Comparison of ENCODE assay signal across 1 cellular context in genomic region chr5:122846051-122846567, GRCh38.
TF ChIP-seq lines count a peak whose summit lies in the region.

No MANE protein-coding gene starts in this region.

TF ChIP-seq in HepG2, 621 proteins besides CTCF, POLR2A, EP300 and RAD21 (continued from another document and continues in another):
- TF ChIP-seq ZBTB43 (CRISPR knock-in tag; conservative IDR thresholded peaks at IDR 0.05) (0 out of 2 replicates have a peak, but pooled peaks have one; percentile 50), FOXK1 (CRISPR knock-in tag; IDR thresholded peaks at IDR 0.05; ENCODE audit: borderline replicate concordance, low read depth) (no peak), ZNF33B (CRISPR knock-in tag; IDR thresholded peaks at IDR 0.05) (no peak), USF2 (IDR thresholded peaks at IDR 0.05; ENCODE audit: low read depth, low read length) (no peak), USF2 (CRISPR knock-in tag; IDR thresholded peaks at IDR 0.05; ENCODE audit: borderline replicate concordance) (no peak), MATR3 (CRISPR knock-in tag; IDR thresholded peaks at IDR 0.05) (no peak), CEBPG (CRISPR knock-in tag; IDR thresholded peaks at IDR 0.05) (peak; percentile 51; the same call in 1 of the 2 replicates), ZNF580 (CRISPR knock-in tag; IDR thresholded peaks at IDR 0.05; ENCODE audit: borderline replicate concordance, low read depth) (no peak), AHR (CRISPR knock-in tag; IDR thresholded peaks at IDR 0.05) (no peak), REL (CRISPR knock-in tag; conservative IDR thresholded peaks at IDR 0.05) (no peak), ZSCAN22 (CRISPR knock-in tag; IDR thresholded peaks at IDR 0.05) (no peak), ZBTB14 (CRISPR knock-in tag; IDR thresholded peaks at IDR 0.05) (no peak; the same call in 1 of the 2 replicates), ZNF432 (CRISPR knock-in tag; IDR thresholded peaks at IDR 0.05; ENCODE audit: borderline replicate concordance) (no peak), SMARCE1 (IDR thresholded peaks at IDR 0.05; ENCODE audit: borderline replicate concordance) (no peak), GZF1 (CRISPR knock-in tag; IDR thresholded peaks at IDR 0.05) (no peak), ZNF589 (CRISPR knock-in tag; conservative IDR thresholded peaks at IDR 0.05) (no peak), ETV5 (CRISPR knock-in tag; IDR thresholded peaks at IDR 0.05; ENCODE audit: borderline replicate concordance) (no peak), TFAP4 (IDR thresholded peaks at IDR 0.05; ENCODE audit: borderline replicate concordance, low read depth) (no peak), CENPBD1 (CRISPR knock-in tag; IDR thresholded peaks at IDR 0.05; ENCODE audit: borderline replicate concordance, low read depth) (no peak), SNAI1 (CRISPR knock-in tag; IDR thresholded peaks at IDR 0.05; ENCODE audit: borderline replicate concordance) (no peak), MXD4 (CRISPR knock-in tag; IDR thresholded peaks at IDR 0.05) (no peak), ZNF574 (CRISPR knock-in tag; IDR thresholded peaks at IDR 0.05) (no peak), ZFP1 (CRISPR knock-in tag; IDR thresholded peaks at IDR 0.05) (no peak), ZFP36 (IDR thresholded peaks at IDR 0.05; ENCODE audit: borderline replicate concordance, low read depth, low read length, partially characterized antibody) (no peak), RELA (CRISPR knock-in tag; IDR thresholded peaks at IDR 0.05) (no peak), ZBTB34 (CRISPR knock-in tag; IDR thresholded peaks at IDR 0.05) (no peak), THAP11 (CRISPR knock-in tag; IDR thresholded peaks at IDR 0.05) (no peak), ERF (CRISPR knock-in tag; IDR thresholded peaks at IDR 0.05) (no peak), PCBP2 (optimal IDR thresholded peaks at IDR 0.05; ENCODE audit: low read depth, low read length, poor library complexity, severe bottlenecking) (no peak), PRDM15 (CRISPR knock-in tag; IDR thresholded peaks at IDR 0.05) (no peak), HOXA3 (CRISPR knock-in tag; IDR thresholded peaks at IDR 0.05) (no peak), LRRFIP1 (CRISPR knock-in tag; conservative IDR thresholded peaks at IDR 0.05) (no peak), HES4 (CRISPR knock-in tag; IDR thresholded peaks at IDR 0.05; ENCODE audit: borderline replicate concordance) (no peak), ZFP36L2 (CRISPR knock-in tag; IDR thresholded peaks at IDR 0.05) (no peak), SKI (IDR thresholded peaks at IDR 0.05; ENCODE audit: partially characterized antibody) (no peak), GFI1 (CRISPR knock-in tag; IDR thresholded peaks at IDR 0.05; ENCODE audit: borderline replicate concordance) (peak; percentile 76), ZNF101 (CRISPR knock-in tag; IDR thresholded peaks at IDR 0.05; ENCODE audit: borderline replicate concordance, low read depth) (no peak), GATAD2A (CRISPR knock-in tag; IDR thresholded peaks at IDR 0.05) (peak; percentile 68), HNF4A (CRISPR knock-in tag; IDR thresholded peaks at IDR 0.05) (peak; percentile 44), ZNF562 (CRISPR knock-in tag; IDR thresholded peaks at IDR 0.05; ENCODE audit: borderline replicate concordance) (no peak), ZNF558 (CRISPR knock-in tag; IDR thresholded peaks at IDR 0.05; ENCODE audit: borderline replicate concordance) (no peak), ATF3 (CRISPR knock-in tag; IDR thresholded peaks at IDR 0.05) (no peak), ZNF232 (CRISPR knock-in tag; IDR thresholded peaks at IDR 0.05; ENCODE audit: borderline replicate concordance) (no peak), NR2F6 (IDR thresholded peaks at IDR 0.05) (no peak), NR2F6 (CRISPR knock-in tag; IDR thresholded peaks at IDR 0.05) (0 out of 2 replicates have a peak, but pooled peaks have one; percentile 11), PHF5A (CRISPR knock-in tag; IDR thresholded peaks at IDR 0.05; ENCODE audit: low read depth, unreplicated experiment) (no peak), ZNF230 (CRISPR knock-in tag; IDR thresholded peaks at IDR 0.05) (no peak), ZNF24 (IDR thresholded peaks at IDR 0.05) (no peak)
